13 cellular contexts compared by ENCODE assay signal in genomic region chr4:128757712-128758111, GRCh38. TPM values are rescaled to one million over a fixed set of nuclear protein-coding genes. Genes with fewer than 3 reads are reported as not detected.
DNase-seq lines count a peak whose midpoint lies in the region; ATAC-seq lines count a peak whose summit lies in the region.
"Had no signal": no experiment of that assay in that cellular context is flagged by ENCODE, and none has a peak within 500 bp of the region (broad histone marks: within the 10 kb centered on the region; RNA-seq: fewer than 3 reads in every experiment).

No MANE protein-coding gene starts in this region.

- no peak overlapping the region for H3K27ac Mint-ChIP-seq in activated T-helper 17 cell treated with anti-CD3 and anti-CD28 coated beads, Interleukin-2, amount 50 U/mL, for 72 hours
- H3K27ac Mint-ChIP-seq: activated CD4-positive, alpha-beta memory T cell treated with anti-CD3 and anti-CD28 coated beads, Interleukin-2, amount 10 ng/mL, durations not matched to agents 7 days and 5 days; stimulated activated naive CD8-positive, alpha-beta T cell treated with anti-CD3 and anti-CD28 coated beads, Interleukin-15, amount 100 ng/mL, for 72 hours had no signal

- H3K4me1 Mint-ChIP-seq in activated T-helper 17 cell treated with anti-CD3 and anti-CD28 coated beads, Interleukin-2, amount 50 U/mL, for 72 hours: no peaks in the 10 kb centered on the region
- H3K4me1 Mint-ChIP-seq: activated CD4-positive, alpha-beta memory T cell treated with anti-CD3 and anti-CD28 coated beads, Interleukin-2, amount 10 ng/mL, durations not matched to agents 7 days and 5 days; stimulated activated naive CD8-positive, alpha-beta T cell treated with anti-CD3 and anti-CD28 coated beads, Interleukin-15, amount 100 ng/mL, for 72 hours had no signal

- no peaks in the 10 kb centered on the region for H3K36me3 Mint-ChIP-seq in activated T-helper 17 cell treated with anti-CD3 and anti-CD28 coated beads, Interleukin-2, amount 50 U/mL, for 72 hours (ENCODE audit: low read depth)

- DNase-seq in COLO668 (lab: John Stamatoyannopoulos, UW; ENCODE audit: unreplicated experiment) (peak; percentile 4), NCI-H2196 (lab: John Stamatoyannopoulos, UW; ENCODE audit: unreplicated experiment) (peak; percentile 23), ecto neural progenitor cell (ENCODE audit: low spot score) (peak; percentile 55), mucosa of gallbladder (ENCODE audit: low spot score) (peak; percentile 12)
- no peak for DNase-seq in stimulated activated CD4-positive, alpha-beta T cell treated with anti-CD3 and anti-CD28 coated beads, Interleukin-2, amount 100 ng/mL, for 24 hours
- DNase-seq: activated CD4-positive, alpha-beta memory T cell treated with anti-CD3 and anti-CD28 coated beads, Interleukin-2, amount 10 ng/mL, durations not matched to agents 7 days and 5 days; amniotic stem cell; NCI-H1417 treated with DMSO at 0.1 percent for 48 hours; stimulated activated CD4-positive, alpha-beta T cell treated with anti-CD3 and anti-CD28 coated beads, Interleukin-15, amount 100 ng/mL, for 24 hours; stimulated activated naive CD8-positive, alpha-beta T cell treated with anti-CD3 and anti-CD28 coated beads, Interleukin-15, amount 100 ng/mL, for 72 hours had no signal

- no peaks in the 10 kb centered on the region for H3K9me3 Mint-ChIP-seq in activated T-helper 17 cell treated with anti-CD3 and anti-CD28 coated beads, Interleukin-2, amount 50 U/mL, for 72 hours
- H3K9me3 Mint-ChIP-seq: activated CD4-positive, alpha-beta memory T cell treated with anti-CD3 and anti-CD28 coated beads, Interleukin-2, amount 10 ng/mL, durations not matched to agents 7 days and 5 days; stimulated activated naive CD8-positive, alpha-beta T cell treated with anti-CD3 and anti-CD28 coated beads, Interleukin-15, amount 100 ng/mL, for 72 hours had no signal

- H3K27me3 Mint-ChIP-seq in activated T-helper 17 cell treated with anti-CD3 and anti-CD28 coated beads, Interleukin-2, amount 50 U/mL, for 72 hours: no peaks in the 10 kb centered on the region
- H3K27me3 Mint-ChIP-seq: stimulated activated naive CD8-positive, alpha-beta T cell treated with anti-CD3 and anti-CD28 coated beads, Interleukin-15, amount 100 ng/mL, for 72 hours had no signal

- no peak for ATAC-seq in activated T-helper 17 cell treated with anti-CD3 and anti-CD28 coated beads, Interleukin-2, amount 50 U/mL, for 72 hours (replicated peaks)
- ATAC-seq in HG03520 (IDR thresholded peaks at IDR 0.05; ENCODE audit: unreplicated experiment) (no peak), HG02623 (IDR thresholded peaks at IDR 0.05; ENCODE audit: unreplicated experiment) (no peak)
- ATAC-seq: stimulated activated naive CD8-positive, alpha-beta T cell treated with anti-CD3 and anti-CD28 coated beads, Interleukin-15, amount 100 ng/mL, for 72 hours had no signal

- no peak overlapping the region for H3K4me3 Mint-ChIP-seq in activated T-helper 17 cell treated with anti-CD3 and anti-CD28 coated beads, Interleukin-2, amount 50 U/mL, for 72 hours
- H3K4me3 Mint-ChIP-seq: activated CD4-positive, alpha-beta memory T cell treated with anti-CD3 and anti-CD28 coated beads, Interleukin-2, amount 10 ng/mL, durations not matched to agents 7 days and 5 days; stimulated activated naive CD8-positive, alpha-beta T cell treated with anti-CD3 and anti-CD28 coated beads, Interleukin-15, amount 100 ng/mL, for 72 hours had no signal

RNA-seq across cellular contexts. Expression of gene JADE1, which starts 51.8 kb away (rescaled TPM):
- 49.8 TPM for total RNA-seq in mucosa of gallbladder
- total RNA-seq in activated T-helper 17 cell treated with anti-CD3 and anti-CD28 coated beads, Interleukin-2, amount 50 U/mL, for 72 hours: 10 to 100 TPM; 22.2 to 27.3 TPM

Comparison
In these comparisons a context has a peak if more than half of its experiments do, and no peak if none do; other contexts are left out.
1. DNase-seq: peak in COLO668 (single experiment), NCI-H2196 (single experiment), ecto neural progenitor cell (single experiment) and mucosa of gallbladder (single experiment); none in stimulated activated CD4-positive, alpha-beta T cell treated with anti-CD3 and anti-CD28 coated beads, Interleukin-2, amount 100 ng/mL, for 24 hours (0 of 2).